In the genomic region with DNA sequence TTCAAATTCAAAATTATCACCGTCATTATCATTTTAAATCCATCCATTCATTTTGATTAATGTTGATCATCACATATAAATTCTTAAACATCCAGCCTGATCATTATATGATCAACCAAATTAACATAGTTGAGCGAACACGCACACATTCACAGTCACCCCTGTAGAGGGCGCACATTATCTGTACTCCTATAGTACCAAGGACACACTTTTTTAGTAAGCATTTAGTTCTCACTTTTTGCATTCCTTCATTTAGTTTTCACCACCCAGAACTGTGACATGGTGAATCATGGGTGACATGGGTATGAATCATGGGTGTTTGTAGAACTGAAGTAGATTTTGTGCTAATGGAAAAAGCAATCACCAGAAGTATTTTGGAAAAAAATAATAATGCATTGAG, we compare ENCODE assay signal across 13 cellular contexts. TPM values are rescaled to one million over a fixed set of nuclear protein-coding genes. Genes with fewer than 3 reads are reported as not detected.
DNase-seq lines count a peak whose midpoint lies in the region; ATAC-seq and TF ChIP-seq lines count a peak whose summit lies in the region.
"Had no signal": no experiment of that assay in that cellular context is flagged by ENCODE, and none has a peak within 500 bp of the region (broad histone marks: within the 10 kb centered on the region; RNA-seq: fewer than 3 reads in every experiment).

No MANE protein-coding gene starts in this region.

- H3K27ac ChIP-seq in PC-3 (ENCODE audit: low read length) (no peak overlapping the region), gastroesophageal sphincter (no peak overlapping the region)

- no peaks in the 10 kb centered on the region for H3K79me2 ChIP-seq in PC-3 (ENCODE audit: low read length)

- ATAC-seq in PC-3, result no peak
- no peak for ATAC-seq in gastroesophageal sphincter

- no peaks in the 10 kb centered on the region for H3K4me1 Mint-ChIP-seq in CD14-positive monocyte

- H3K4me2 ChIP-seq in PC-3 (ENCODE audit: low read length), result no peak overlapping the region

- DNase-seq in NCI-H1694 treated with DMSO at 0.1 percent for 48 hours (lab: John Stamatoyannopoulos, UW), result peak; percentile 2
- no peak for DNase-seq in NCI-H1694 (lab: John Stamatoyannopoulos, UW)
- no peak for DNase-seq in GM13977 (ENCODE audit: low spot score)
- DNase-seq in PC-3, result peak; percentile 34
- peak; percentile 0 for DNase-seq in fibroblast of pulmonary artery (ENCODE audit: low read depth)
- DNase-seq in H4 (ENCODE audit: low spot score), result no peak
- DNase-seq in CD14-positive monocyte (ENCODE audit: low spot score), result no peak
- DNase-seq: occipital lobe; stimulated activated CD4-positive, alpha-beta T cell treated with anti-CD3 and anti-CD28 coated beads, Interleukin-1b, Interleukin-23, amount 100 ng/mL, for 48 hours; T1000 had no signal

- no peaks in the 10 kb centered on the region for H4K20me1 ChIP-seq in PC-3 (ENCODE audit: low read length)

- TF ChIP-seq EP300 in gastroesophageal sphincter (IDR thresholded peaks at IDR 0.05), result no peak

- H3K27me3 Mint-ChIP-seq in CD14-positive monocyte (ENCODE audit: low read depth in 3 of 3), result peaks cover 0 to 9% (median 0%) of the 10 kb centered on the region in 3 donors

- H3K4me3 Mint-ChIP-seq in CD14-positive monocyte, result no peak overlapping the region

- TF ChIP-seq CTCF in GM13977 (IDR thresholded peaks at IDR 0.05; ENCODE audit: extremely low read depth, insufficient read depth, missing control alignments) (peak; percentile 26), PC-3 (conservative IDR thresholded peaks at IDR 0.05; ENCODE audit: low read depth, low read length) (peak; percentile 46; the same call in 1 of the 2 replicates), fibroblast of pulmonary artery (IDR thresholded peaks at IDR 0.05; ENCODE audit: low read length, missing control alignments) (peak; percentile 6), gastroesophageal sphincter (IDR thresholded peaks at IDR 0.05) (peak in 2 of 4 experiments; percentile 11 to 43), CD14-positive monocyte (IDR thresholded peaks at IDR 0.05) (no peak)

- CTCF ChIA-PET in PC-3 (lab: Charles Lee), result no interaction called here

- in situ Hi-C loops in GM13977 (cut with MboI; ENCODE audit: low pct_unique_long_range_greater_than_20kb, low sequenced_read_pairs, unreplicated experiment), result no loop called here

- POLR2A ChIA-PET in PC-3 (lab: Charles Lee; ENCODE audit: unreplicated experiment), result no interaction called here

- H3F3A ChIP-seq in PC-3 (ENCODE audit: low read length, unreplicated experiment), result no peaks in the 10 kb centered on the region

- no peaks in the 10 kb centered on the region for H3K4me1 ChIP-seq in PC-3 (ENCODE audit: insufficient read depth, low read length)
- H3K4me1 ChIP-seq in gastroesophageal sphincter, result peaks cover 0 to 17% (median 0%) of the 10 kb centered on the region in 3 donors

- H2AFZ ChIP-seq in PC-3 (ENCODE audit: low read length), result no peak overlapping the region

- no TSS peak for BruUV-seq in PC-3 (replicated peaks; lab: Mats Ljungman, UMichigan)

- no peak overlapping the region for H3K27ac Mint-ChIP-seq in CD14-positive monocyte

- intact Hi-C loops in PC-3 (cut with micrococcal nuclease), result no loop called here
- intact Hi-C loops in CD14-positive monocyte (cut with micrococcal nuclease), result loop anchor here in 1 of 2 donors (5.0 kb wide), 1 partner anchor 436 kb away; no protein-coding TSS in a partner anchor

- H3K9me3 ChIP-seq in PC-3 (ENCODE audit: low read length) (0 out of 2 replicates have a peak, but pooled peaks cover 6% of the 10 kb centered on the region), gastroesophageal sphincter (peaks cover 0 to 17% (median 0%) of the 10 kb centered on the region in 3 donors)

- H3K27me3 ChIP-seq in PC-3 (ENCODE audit: low read length) (no peaks in the 10 kb centered on the region), gastroesophageal sphincter (peaks cover 49% of the 10 kb centered on the region)

- H3K9me2 ChIP-seq in PC-3 (replicated peaks; ENCODE audit: low read length), result no peaks in the 10 kb centered on the region

- H3K36me3 Mint-ChIP-seq in CD14-positive monocyte, result no peaks in the 10 kb centered on the region

- TF ChIP-seq POLR2A in gastroesophageal sphincter (IDR thresholded peaks at IDR 0.05), result no peak

- peaks cover 11 to 38% (median 18%) of the 10 kb centered on the region in 7 donors for H3K9me3 Mint-ChIP-seq in CD14-positive monocyte

- H3K4me3 ChIP-seq in PC-3 (ENCODE audit: low read length) (no peak overlapping the region), fibroblast of pulmonary artery (replicated peaks; ENCODE audit: low read depth, low read length) (no peak overlapping the region), gastroesophageal sphincter (no peak overlapping the region)
- H3K4me3 ChIP-seq: lung had no signal

- H3K9ac ChIP-seq in PC-3 (ENCODE audit: low read length), result no peak overlapping the region

- H3K36me3 ChIP-seq in PC-3 (ENCODE audit: low read depth, low read length), result no peaks in the 10 kb centered on the region
- no peaks in the 10 kb centered on the region for H3K36me3 ChIP-seq in gastroesophageal sphincter

- WGBS in gastroesophageal sphincter (ENCODE audit: low coverage in 1 of 2), 2 donors, result 35 to 48% methylated on average over 4 of the region's 4 CpGs

RNA-seq across cellular contexts. Expression of gene ZNF735, which starts 26.0 kb away (rescaled TPM):
- total RNA-seq in PC-3 (2014; rRNA removed) (not detected in 2 replicates), gastroesophageal sphincter (not detected)
- not detected in 2 replicates for total RNA-seq in H4 (2014; rRNA removed; shearing (Covaris generic))
- not detected for polyA plus RNA-seq in CD14-positive monocyte
- total RNA-seq: lung, NCI-H460, occipital lobe had no signal
- polyA plus RNA-seq: lung had no signal

RNA-seq across cellular contexts. Expression of gene ZNF679, which starts 47.3 kb away (rescaled TPM):
- total RNA-seq in PC-3 (2014; rRNA removed) (not detected in 2 replicates), gastroesophageal sphincter (not detected)
- not detected in 2 replicates for total RNA-seq in H4 (2014; rRNA removed; shearing (Covaris generic))
- polyA plus RNA-seq in CD14-positive monocyte, result not detected
- total RNA-seq: lung, NCI-H460, occipital lobe had no signal
- polyA plus RNA-seq: lung had no signal

Comparison
In these comparisons a context has a peak if more than half of its experiments do, and no peak if none do; other contexts are left out.
1. DNase-seq: peak in NCI-H1694 treated with DMSO at 0.1 percent for 48 hours (single experiment), PC-3 (single experiment) and fibroblast of pulmonary artery (single experiment); none in NCI-H1694 (single experiment), GM13977 (single experiment), H4 (single experiment) and CD14-positive monocyte (single experiment).